2 cellular contexts compared by ENCODE assay signal in genomic region chr14:97010491-97011160, GRCh38.
TF ChIP-seq lines count a peak whose summit lies in the region.

No MANE protein-coding gene starts in this region.

TF ChIP-seq in HCT116, 20 proteins besides CTCF, POLR2A, EP300 and RAD21:
- TF ChIP-seq EGR1 (IDR thresholded peaks at IDR 0.05; ENCODE audit: low read depth) (no peak), ELF1 (IDR thresholded peaks at IDR 0.05; ENCODE audit: borderline replicate concordance, low read depth) (no peak), EZH2 (IDR thresholded peaks at IDR 0.05) (no peak), YY1 (IDR thresholded peaks at IDR 0.05; ENCODE audit: extremely low read depth, insufficient replicate concordance, low read depth, low read length) (no peak), TCF7L2 (IDR thresholded peaks at IDR 0.05; ENCODE audit: borderline replicate concordance, extremely low read depth, insufficient read depth, insufficient read length) (no peak), MAX (IDR thresholded peaks at IDR 0.05) (no peak), ATF3 (IDR thresholded peaks at IDR 0.05) (no peak), ZFX (IDR thresholded peaks at IDR 0.05) (no peak), FOSL1 (IDR thresholded peaks at IDR 0.05; ENCODE audit: low read depth) (no peak), CBX3 (IDR thresholded peaks at IDR 0.05; ENCODE audit: low read depth) (no peak), REST (IDR thresholded peaks at IDR 0.05; ENCODE audit: low read depth) (no peak), SIN3A (IDR thresholded peaks at IDR 0.05; ENCODE audit: low read depth) (no peak), POLR2AphosphoS5 (IDR thresholded peaks at IDR 0.05; ENCODE audit: low read depth, low read length) (no peak), SRF (IDR thresholded peaks at IDR 0.05; ENCODE audit: low read depth) (no peak), ZNF274 (IDR thresholded peaks at IDR 0.05; ENCODE audit: low read depth, low read length) (no peak), ZBTB33 (IDR thresholded peaks at IDR 0.05; ENCODE audit: extremely low read depth, insufficient replicate concordance, low read length) (no peak), SP1 (IDR thresholded peaks at IDR 0.05; ENCODE audit: low read depth) (no peak), CEBPB (IDR thresholded peaks at IDR 0.05; ENCODE audit: low read depth) (no peak), JUND (IDR thresholded peaks at IDR 0.05) (no peak)

TF ChIP-seq in K562, 482 proteins besides CTCF, POLR2A, EP300 and RAD21:
- TF ChIP-seq SAP30 (IDR thresholded peaks at IDR 0.05; ENCODE audit: borderline replicate concordance, insufficient read depth, low read depth, low read length, poor library complexity, severe bottlenecking) (no peak), FOXM1 (IDR thresholded peaks at IDR 0.05; ENCODE audit: low read depth) (no peak), FOXM1 (CRISPR knock-in tag; IDR thresholded peaks at IDR 0.05; ENCODE audit: low read depth) (no peak), ZNF518B (CRISPR knock-in tag; IDR thresholded peaks at IDR 0.05) (no peak), RFX1 (IDR thresholded peaks at IDR 0.05) (no peak), BRF1 (IDR thresholded peaks at IDR 0.05; ENCODE audit: borderline replicate concordance, extremely low read depth, insufficient read length) (no peak)
